ENCODE assay signal across 11 cellular contexts in genomic region chr9:72521011-72521410, GRCh38. TPM values are rescaled to one million over a fixed set of nuclear protein-coding genes. Genes with fewer than 3 reads are reported as not detected.
"Had no signal": no experiment of that assay in that cellular context is flagged by ENCODE, and none has a peak within 500 bp of the region (broad histone marks: within the 10 kb centered on the region; RNA-seq: fewer than 3 reads in every experiment).

No MANE protein-coding gene starts in this region.

RNA-seq across cellular contexts. Expression of gene TMC1, which starts 0.4 kb away (rescaled TPM):
- total RNA-seq: naive thymus-derived CD4-positive, alpha-beta T cell; naive thymus-derived CD8-positive, alpha-beta T cell; natural killer cell; natural killer cell treated with Interleukin-12 subunit alpha and Interleukin-12 subunit beta and Interleukin-15 and Interleukin-18, amount 100 ng/mL, for 72 hours; osteocyte; pancreas; progenitor cell of endocrine pancreas; right atrium auricular region; smooth muscle cell; spleen had no signal
- polyA plus RNA-seq: naive thymus-derived CD4-positive, alpha-beta T cell; naive thymus-derived CD8-positive, alpha-beta T cell; neural cell; pancreas; smooth muscle cell had no signal
